8 cellular contexts compared by ENCODE assay signal in the genomic region with DNA sequence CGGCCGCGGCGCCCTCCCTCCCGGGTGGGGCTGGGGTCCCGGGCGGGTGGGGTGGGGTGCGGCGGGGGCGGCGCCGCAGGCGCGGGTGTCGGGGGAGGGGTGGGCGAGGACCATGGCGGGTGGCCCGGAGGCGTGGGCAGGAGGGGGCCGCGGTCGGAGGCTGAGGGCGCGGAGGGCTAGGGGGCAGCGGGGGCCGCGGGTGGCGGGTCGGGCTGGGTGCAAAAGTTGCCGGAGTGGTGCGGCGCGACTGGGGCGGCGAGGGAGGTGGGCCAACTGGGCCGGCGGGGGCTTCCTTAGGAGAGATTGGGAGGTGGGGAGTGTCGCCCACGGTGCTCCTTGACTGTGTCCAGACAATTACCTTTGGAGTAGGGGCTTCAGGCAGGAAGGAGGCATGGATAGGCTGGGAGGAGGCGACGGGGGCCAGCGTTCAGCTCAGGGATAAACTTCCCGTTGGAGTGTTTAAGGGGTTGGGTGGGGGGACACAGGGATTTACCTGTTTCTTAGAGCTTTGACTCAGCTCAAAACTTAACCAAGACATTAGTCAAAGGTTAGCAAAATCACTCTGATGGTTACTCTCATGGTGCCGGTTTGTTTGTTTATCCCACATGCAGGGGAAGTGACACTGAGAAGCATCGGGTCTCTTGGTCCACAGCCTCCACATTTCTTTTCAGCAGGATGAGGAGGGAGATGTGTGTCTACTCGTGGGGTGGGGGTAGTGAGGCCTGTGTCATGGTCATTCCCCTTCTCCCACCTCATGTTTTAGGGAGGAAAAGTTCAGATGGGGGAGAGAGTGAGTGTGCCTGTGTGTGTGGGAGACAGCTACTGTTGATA. TPM values are rescaled to one million over a fixed set of nuclear protein-coding genes. Genes with fewer than 3 reads are reported as not detected.
A peak's percentile ranks its signal among the peaks of the same experiment; 100 is the strongest.
DNase-seq lines count a peak whose midpoint lies in the region; ATAC-seq, FAIRE-seq and TF ChIP-seq lines count a peak whose summit lies in the region.

No MANE protein-coding gene starts in this region.

- no peaks in the 10 kb centered on the region for H3K36me3 ChIP-seq in HAP-1 (replicated peaks)
- H3K36me3 ChIP-seq in MM.1S (replicated peaks; ENCODE audit: insufficient read depth, low read length): no peaks in the 10 kb centered on the region
- no peaks in the 10 kb centered on the region for H3K36me3 ChIP-seq in endothelial cell of umbilical vein (ENCODE audit: control insufficient read depth in 2 of 2, extremely low read depth in 1 of 2, insufficient read depth in 2 of 2, low read length in 2 of 2)

- no peak for TF ChIP-seq POLR2A in endothelial cell of umbilical vein (IDR thresholded peaks at IDR 0.05; ENCODE audit: low read depth, low read length)

- H3K4me3 ChIP-seq in HAP-1 (peak overlapping the region; percentile 59), MM.1S (ENCODE audit: low read length) (peak overlapping the region; percentile 87), endothelial cell of umbilical vein (replicated peaks in 1 of 3; ENCODE audit: insufficient read depth in 1 of 3, low read depth in 1 of 3, low read length in 3 of 3) (peak overlapping the region; percentile 69 to 81 (median 74))

- CTCF ChIA-PET in activated CD4-positive, alpha-beta memory T cell treated with anti-CD3 and anti-CD28 coated beads, Interleukin-2, amount 10 ng/mL, durations not matched to agents 7 days and 5 days (lab: Charles Lee): interaction anchor here (2.1 to 2.6 kb wide), 2 partner anchors 89 to 92 kb away, joined by 6 to 8 read pairs; a partner anchor contains a TSS
- CTCF ChIA-PET in endothelial cell of umbilical vein (lab: Charles Lee): interaction anchor here (2.1 to 3.3 kb wide), 2 partner anchors 9 to 90 kb away, joined by 8 to 15 read pairs; a partner anchor contains a TSS

- ATAC-seq in stimulated activated naive B cell treated with anti-CD40 and anti-IgM and Interleukin-4, amounts not matched to agents 10 μg/mL and 1 μg/mL and 100 μg/mL, for 72 hours (replicated peaks): peak; percentile 31 to 37

- peak; percentile 65 for DNase-seq in GM10266 (ENCODE audit: extremely low spot score)
- DNase-seq in HAP-1 (ENCODE audit: low spot score in 2 of 2): peak; percentile 25 to 42
- peak; percentile 15 for DNase-seq in MM.1S
- peak; percentile 34 for DNase-seq in activated CD4-positive, alpha-beta memory T cell treated with anti-CD3 and anti-CD28 coated beads, Interleukin-2, amount 10 ng/mL, durations not matched to agents 7 days and 5 days
- DNase-seq in endothelial cell of umbilical vein (ENCODE audit: low read depth, low spot score): peak; percentile 53
- DNase-seq in mesothelial cell of epicardium (ENCODE audit: low spot score in 2 of 2, unreplicated experiment in 2 of 2): peak; percentile 23 to 52
- DNase-seq in stimulated activated naive B cell treated with anti-CD40 and anti-IgM and Interleukin-4, amounts not matched to agents 10 μg/mL and 1 μg/mL and 100 μg/mL, for 72 hours: peak; percentile 30
- no peak for DNase-seq in HCEC 1CT

- BruUV-seq in endothelial cell of umbilical vein (replicated peaks; lab: Mats Ljungman, UMichigan): no TSS peak

- peaks cover 44% of the 10 kb centered on the region for H3K79me2 ChIP-seq in MM.1S (ENCODE audit: low read length)
- peaks cover 50% of the 10 kb centered on the region for H3K79me2 ChIP-seq in endothelial cell of umbilical vein (ENCODE audit: control insufficient read depth, insufficient read depth, low read length)

- H3K27ac Mint-ChIP-seq in activated CD4-positive, alpha-beta memory T cell treated with anti-CD3 and anti-CD28 coated beads, Interleukin-2, amount 10 ng/mL, durations not matched to agents 7 days and 5 days: peak overlapping the region; percentile 75
- H3K27ac Mint-ChIP-seq in mesothelial cell of epicardium: peak overlapping the region; percentile 94
- H3K27ac Mint-ChIP-seq in stimulated activated naive B cell treated with anti-CD40 and anti-IgM and Interleukin-4, amounts not matched to agents 10 μg/mL and 1 μg/mL and 100 μg/mL, for 72 hours: peak overlapping the region; percentile 97

- H3K4me2 ChIP-seq in MM.1S (ENCODE audit: low read depth, low read length) (peak overlapping the region; percentile 92), endothelial cell of umbilical vein (ENCODE audit: insufficient read depth, low read length) (peak overlapping the region; percentile 78)

- in situ Hi-C loops in HAP-1 (cut with MboI; ENCODE audit: low sequenced_read_pairs): no loop called here

- H3K9ac ChIP-seq in MM.1S (ENCODE audit: low read length) (peak overlapping the region; percentile 72; the same call in 1 of the 2 replicates), endothelial cell of umbilical vein (replicated peaks; ENCODE audit: extremely low read depth, insufficient read depth, low read length) (peak overlapping the region; percentile 82)

- peaks cover 14% of the 10 kb centered on the region; the same call in 1 of the 2 replicates for H3F3A ChIP-seq in MM.1S (ENCODE audit: insufficient read depth, low read length)

- no peaks in the 10 kb centered on the region for H3K9me1 ChIP-seq in endothelial cell of umbilical vein (replicated peaks; ENCODE audit: control insufficient read depth, extremely low read depth, insufficient read depth, low read length)

- POLR2A ChIA-PET in activated CD4-positive, alpha-beta memory T cell treated with anti-CD3 and anti-CD28 coated beads, Interleukin-2, amount 10 ng/mL, durations not matched to agents 7 days and 5 days (lab: Charles Lee): interaction anchor here (0.9 to 4.6 kb wide), 4 partner anchors 10 to 89 kb away, joined by 3 to 102 read pairs (median 4); a partner anchor contains a TSS
- POLR2A ChIA-PET in endothelial cell of umbilical vein (lab: Charles Lee): interaction anchor here (3.9 kb wide), 1 partner anchor 90 kb away, joined by 34 read pairs; a partner anchor contains a TSS

- intact Hi-C loops in endothelial cell of umbilical vein (cut with micrococcal nuclease): loop anchor here (1.0 to 10.0 kb wide), 5 partner anchors 30 to 668 kb away; a partner anchor contains a TSS

- no peaks in the 10 kb centered on the region for H3K9me2 ChIP-seq in MM.1S (replicated peaks; ENCODE audit: insufficient read depth, low read length)

- TF ChIP-seq CTCF in GM10266 (IDR thresholded peaks at IDR 0.05; ENCODE audit: control insufficient read depth, insufficient read depth, low read depth, missing control alignments): no peak
- TF ChIP-seq CTCF in MM.1S (IDR thresholded peaks at IDR 0.05; ENCODE audit: low read length): no peak
- TF ChIP-seq CTCF in endothelial cell of umbilical vein (IDR thresholded peaks at IDR 0.05; ENCODE audit: extremely low read depth in 1 of 2, insufficient read depth in 1 of 2, low read depth in 1 of 2, low read length in 2 of 2): no peak
- no peak for TF ChIP-seq CTCF in mesothelial cell of epicardium (IDR thresholded peaks at IDR 0.05; ENCODE audit: unreplicated experiment)

- peaks cover 7% of the 10 kb centered on the region for H3K36me3 Mint-ChIP-seq in activated CD4-positive, alpha-beta memory T cell treated with anti-CD3 and anti-CD28 coated beads, Interleukin-2, amount 10 ng/mL, durations not matched to agents 7 days and 5 days (ENCODE audit: low read depth)
- no peaks in the 10 kb centered on the region for H3K36me3 Mint-ChIP-seq in mesothelial cell of epicardium
- H3K36me3 Mint-ChIP-seq in stimulated activated naive B cell treated with anti-CD40 and anti-IgM and Interleukin-4, amounts not matched to agents 10 μg/mL and 1 μg/mL and 100 μg/mL, for 72 hours: peaks cover 1 to 16% of the 10 kb centered on the region in 2 donors

- no peak overlapping the region; the same call in 1 of the 2 replicates for H3K27ac ChIP-seq in MM.1S (ENCODE audit: low read length)
- peak overlapping the region; percentile 62 for H3K27ac ChIP-seq in endothelial cell of umbilical vein (ENCODE audit: insufficient read depth, low read depth, low read length)

- dilution Hi-C loops in endothelial cell of umbilical vein (cut with MboI; ENCODE audit: extremely low pct_ligation_motif_present, low sequenced_read_pairs): no loop called here

- H3K9me3 Mint-ChIP-seq in activated CD4-positive, alpha-beta memory T cell treated with anti-CD3 and anti-CD28 coated beads, Interleukin-2, amount 10 ng/mL, durations not matched to agents 7 days and 5 days: no peaks in the 10 kb centered on the region
- no peaks in the 10 kb centered on the region for H3K9me3 Mint-ChIP-seq in mesothelial cell of epicardium
- H3K9me3 Mint-ChIP-seq in stimulated activated naive B cell treated with anti-CD40 and anti-IgM and Interleukin-4, amounts not matched to agents 10 μg/mL and 1 μg/mL and 100 μg/mL, for 72 hours: peaks cover 0 to 4% of the 10 kb centered on the region in 2 donors

- H2AFZ ChIP-seq in MM.1S (ENCODE audit: low read length) (peak overlapping the region; percentile 74), endothelial cell of umbilical vein (ENCODE audit: low read depth, low read length) (peak overlapping the region; percentile 73)

- FAIRE-seq in endothelial cell of umbilical vein (lab: Jason Lieb, UNC): peak; percentile 63

- H3K27me3 ChIP-seq in HAP-1 (ENCODE audit: low read depth) (no peaks in the 10 kb centered on the region), MM.1S (replicated peaks; ENCODE audit: insufficient read depth, low read length) (no peaks in the 10 kb centered on the region; the same call in 1 of the 2 replicates), endothelial cell of umbilical vein (ENCODE audit: control insufficient read depth in 2 of 2, insufficient read depth in 2 of 2, low read length in 2 of 2) (peaks cover 2 to 8% of the 10 kb centered on the region in 2 experiments)

- peaks cover 52% of the 10 kb centered on the region for H3K4me1 Mint-ChIP-seq in activated CD4-positive, alpha-beta memory T cell treated with anti-CD3 and anti-CD28 coated beads, Interleukin-2, amount 10 ng/mL, durations not matched to agents 7 days and 5 days
- H3K4me1 Mint-ChIP-seq in mesothelial cell of epicardium: peaks cover 52% of the 10 kb centered on the region
- peaks cover 30 to 37% of the 10 kb centered on the region in 2 donors for H3K4me1 Mint-ChIP-seq in stimulated activated naive B cell treated with anti-CD40 and anti-IgM and Interleukin-4, amounts not matched to agents 10 μg/mL and 1 μg/mL and 100 μg/mL, for 72 hours

- H3K27me3 Mint-ChIP-seq in activated CD4-positive, alpha-beta memory T cell treated with anti-CD3 and anti-CD28 coated beads, Interleukin-2, amount 10 ng/mL, durations not matched to agents 7 days and 5 days: peaks cover 7% of the 10 kb centered on the region
- no peaks in the 10 kb centered on the region for H3K27me3 Mint-ChIP-seq in mesothelial cell of epicardium (ENCODE audit: low read depth)
- H3K27me3 Mint-ChIP-seq in stimulated activated naive B cell treated with anti-CD40 and anti-IgM and Interleukin-4, amounts not matched to agents 10 μg/mL and 1 μg/mL and 100 μg/mL, for 72 hours: no peaks in the 10 kb centered on the region

- peaks cover 4% of the 10 kb centered on the region for H3K9me3 ChIP-seq in HAP-1
- no peaks in the 10 kb centered on the region for H3K9me3 ChIP-seq in MM.1S (replicated peaks; ENCODE audit: insufficient read depth, low read length)
- no peaks in the 10 kb centered on the region for H3K9me3 ChIP-seq in endothelial cell of umbilical vein (replicated peaks; ENCODE audit: control insufficient read depth, insufficient read depth, low read length)

- H3K4me3 Mint-ChIP-seq in activated CD4-positive, alpha-beta memory T cell treated with anti-CD3 and anti-CD28 coated beads, Interleukin-2, amount 10 ng/mL, durations not matched to agents 7 days and 5 days: peak overlapping the region; percentile 96
- H3K4me3 Mint-ChIP-seq in mesothelial cell of epicardium: peak overlapping the region; percentile 82
- peak overlapping the region; percentile 83 to 99 for H3K4me3 Mint-ChIP-seq in stimulated activated naive B cell treated with anti-CD40 and anti-IgM and Interleukin-4, amounts not matched to agents 10 μg/mL and 1 μg/mL and 100 μg/mL, for 72 hours

- H3K4me1 ChIP-seq in HAP-1 (peaks cover 29% of the 10 kb centered on the region), MM.1S (ENCODE audit: low read length) (peaks cover 16% of the 10 kb centered on the region), endothelial cell of umbilical vein (ENCODE audit: control insufficient read depth, extremely low read depth, insufficient read depth, low read length) (peaks cover 10% of the 10 kb centered on the region)

- H4K20me1 ChIP-seq in MM.1S (ENCODE audit: insufficient read depth, low read length): no peaks in the 10 kb centered on the region
- peaks cover 4% of the 10 kb centered on the region for H4K20me1 ChIP-seq in endothelial cell of umbilical vein (replicated peaks; ENCODE audit: control insufficient read depth, extremely low read depth, insufficient read depth, low read length)

RNA-seq across cellular contexts. Expression of a gene that starts 0.9 kb away (rescaled TPM):
- 10 to 100 TPM; 30.8 to 32.1 TPM for total RNA-seq in activated CD4-positive, alpha-beta memory T cell treated with anti-CD3 and anti-CD28 coated beads, Interleukin-2, amount 10 ng/mL, durations not matched to agents 7 days and 5 days
- 33.0 and 35.9 TPM in 2 replicates for total RNA-seq in endothelial cell of umbilical vein
- 7.4 and 10.4 TPM in 2 replicates for polyA plus RNA-seq in endothelial cell of umbilical vein
- 11.3 and 11.9 TPM in 2 replicates for polyA plus RNA-seq in endothelial cell of umbilical vein (2011; cell fraction: cytosol; rRNA removed)
- 12.1 and 16.5 TPM in 2 replicates for polyA plus RNA-seq in endothelial cell of umbilical vein (2011; cell fraction: nucleus; rRNA removed)
- 19.1 and 25.2 TPM in 2 replicates for polyA plus RNA-seq in endothelial cell of umbilical vein (2012)
- 15.6 and 17.8 TPM in 2 replicates for polyA minus RNA-seq in endothelial cell of umbilical vein
- 31.9 TPM for polyA minus RNA-seq in endothelial cell of umbilical vein (2011; cell fraction: cytosol; rRNA and poly(A)+ RNA removed)
- polyA minus RNA-seq in endothelial cell of umbilical vein (2011; cell fraction: nucleus; rRNA and poly(A)+ RNA removed): 35.0 and 36.1 TPM in 2 replicates
- total RNA-seq in mesothelial cell of epicardium: 60.9 to 67.0 TPM (median 63.9 TPM) in 3 replicates
